ENCODE assay signal across 30 cellular contexts in genomic region chr1:234369033-234369430, GRCh38. TPM values are rescaled to one million over a fixed set of nuclear protein-coding genes. Genes with fewer than 3 reads are reported as not detected.
DNase-seq lines count a peak whose midpoint lies in the region; ATAC-seq, FAIRE-seq and TF ChIP-seq lines count a peak whose summit lies in the region.
"Had no signal": no experiment of that assay in that cellular context is flagged by ENCODE, and none has a peak within 500 bp of the region (broad histone marks: within the 10 kb centered on the region; RNA-seq: fewer than 3 reads in every experiment).

No MANE protein-coding gene starts in this region.

- H2AFZ ChIP-seq in GM23248 = peak overlapping the region; percentile 38; the same call in 1 of the 2 replicates
- no peak overlapping the region for H2AFZ ChIP-seq in keratinocyte (ENCODE audit: control insufficient read depth, low read length)

- H3K27me3 ChIP-seq in GM23248 (replicated peaks; ENCODE audit: insufficient read depth) (no peaks in the 10 kb centered on the region), keratinocyte (ENCODE audit: control insufficient read depth, extremely low read depth, insufficient read depth, low read length) (no peaks in the 10 kb centered on the region)
- H3K27me3 ChIP-seq: MG63, uterus had no signal

- H3K27me3 Mint-ChIP-seq in activated T-cell treated with anti-CD3 and anti-CD28 coated beads, Interleukin-2, amount 50 U/mL, for 4 hours (ENCODE audit: low read depth) = no peaks in the 10 kb centered on the region
- no peaks in the 10 kb centered on the region for H3K27me3 Mint-ChIP-seq in T-cell
- peaks cover 3% of the 10 kb centered on the region for H3K27me3 Mint-ChIP-seq in endothelial cell (ENCODE audit: unreplicated experiment)
- H3K27me3 Mint-ChIP-seq: activated CD8-positive, alpha-beta memory T cell treated with anti-CD3 and anti-CD28 coated beads, Interleukin-2, amount 10 ng/mL, durations not matched to agents 7 days and 5 days; activated naive CD8-positive, alpha-beta T cell had no signal

- no peaks in the 10 kb centered on the region for H3K36me3 Mint-ChIP-seq in activated T-cell treated with anti-CD3 and anti-CD28 coated beads, Interleukin-2, amount 50 U/mL, for 4 hours (ENCODE audit: insufficient read depth)
- no peaks in the 10 kb centered on the region for H3K36me3 Mint-ChIP-seq in T-cell
- H3K36me3 Mint-ChIP-seq in endothelial cell (ENCODE audit: low read depth, unreplicated experiment) = no peaks in the 10 kb centered on the region
- H3K36me3 Mint-ChIP-seq: activated naive CD8-positive, alpha-beta T cell; natural killer cell had no signal

- H3K9ac ChIP-seq in GM23248 (no peak overlapping the region), keratinocyte (ENCODE audit: control insufficient read depth, extremely low read depth, insufficient read depth, low read length) (no peak overlapping the region)

- dilution Hi-C loops in keratinocyte (cut with MboI; ENCODE audit: extremely low pct_ligation_motif_present, low sequenced_read_pairs) = no loop called here

- WGBS in GM23248 (ENCODE audit: low coverage in 1 of 2, low lambda C conversion rate in 2 of 2, missing lambda C conversion rate in 2 of 2), 2 experiments = 68 to 70% methylated on average over 3 of the region's 3 CpGs

- H3K36me3 ChIP-seq in GM23248 (ENCODE audit: low read depth) (no peaks in the 10 kb centered on the region), keratinocyte (ENCODE audit: control insufficient read depth in 2 of 2, extremely low read depth in 1 of 2, insufficient read depth in 2 of 2, low read length in 2 of 2) (no peaks in the 10 kb centered on the region)
- H3K36me3 ChIP-seq: MG63, thoracic aorta, uterus had no signal

- no peak for ATAC-seq in activated T-cell treated with anti-CD3 and anti-CD28 coated beads, Interleukin-2, amount 50 U/mL, for 4 hours
- ATAC-seq in T-cell (replicated peaks in 1 of 4) (no peak), HG02938 (IDR thresholded peaks at IDR 0.05; ENCODE audit: unreplicated experiment) (no peak), HG03097 (IDR thresholded peaks at IDR 0.05; ENCODE audit: low FRiP score, unreplicated experiment) (no peak)
- ATAC-seq: activated CD8-positive, alpha-beta memory T cell treated with anti-CD3 and anti-CD28 coated beads, Interleukin-2, amount 10 ng/mL, durations not matched to agents 7 days and 5 days; CD8-positive, alpha-beta T cell; left cardiac atrium; mucosa of descending colon; natural killer cell; Right ventricle myocardium inferior; stimulated activated naive B cell treated with anti-CD40 and anti-IgM and Interleukin-4, amounts not matched to agents 10 μg/mL and 1 μg/mL and 100 μg/mL, for 72 hours had no signal

- H3K9me3 ChIP-seq in GM23248 (ENCODE audit: low read depth) (no peaks in the 10 kb centered on the region), keratinocyte (ENCODE audit: control insufficient read depth, low read depth, low read length) (no peaks in the 10 kb centered on the region)
- H3K9me3 ChIP-seq: MG63, mucosa of descending colon, thoracic aorta, uterus had no signal

- H3K4me3 ChIP-seq in GM23248 (no peak overlapping the region), keratinocyte (ENCODE audit: control insufficient read depth in 2 of 3, extremely low read depth in 1 of 3, insufficient read depth in 2 of 3, low read depth in 1 of 3, low read length in 3 of 3) (no peak overlapping the region)
- H3K4me3 ChIP-seq: MG63, mucosa of descending colon, thoracic aorta, uterus had no signal

- no peak overlapping the region for H3K4me2 ChIP-seq in GM23248 (ENCODE audit: unreplicated experiment)
- H3K4me2 ChIP-seq in keratinocyte (ENCODE audit: control insufficient read depth, extremely low read depth, insufficient read depth, low read depth, low read length) = no peak overlapping the region

- POLR2A ChIA-PET in T-cell (lab: Charles Lee) = no interaction called here

- no peaks in the 10 kb centered on the region for H3K9me2 ChIP-seq in GM23248 (ENCODE audit: insufficient read depth)

- H3F3A ChIP-seq in GM23248 (ENCODE audit: insufficient read depth) = 0 out of 2 replicates have a peak, but pooled peaks cover 9% of the 10 kb centered on the region

- peak overlapping the region; percentile 42 for H3K4me3 Mint-ChIP-seq in activated T-cell treated with anti-CD3 and anti-CD28 coated beads, Interleukin-2, amount 50 U/mL, for 4 hours
- no peak overlapping the region for H3K4me3 Mint-ChIP-seq in T-cell
- H3K4me3 Mint-ChIP-seq in endothelial cell (ENCODE audit: unreplicated experiment) = no peak overlapping the region
- H3K4me3 Mint-ChIP-seq: activated CD8-positive, alpha-beta memory T cell treated with anti-CD3 and anti-CD28 coated beads, Interleukin-2, amount 10 ng/mL, durations not matched to agents 7 days and 5 days; activated naive CD8-positive, alpha-beta T cell; CD8-positive, alpha-beta T cell; natural killer cell; stimulated activated naive B cell treated with anti-CD40 and anti-IgM and Interleukin-4, amounts not matched to agents 10 μg/mL and 1 μg/mL and 100 μg/mL, for 72 hours had no signal

- no peak for FAIRE-seq in keratinocyte (lab: Jason Lieb, UNC)
- FAIRE-seq: A204.1, bronchial epithelial cell, endothelial cell of umbilical vein, GM18507, GM19239 had no signal

- in situ Hi-C loops in GM23248 (cut with MboI) = no loop called here

- H3K9me3 Mint-ChIP-seq in activated T-cell treated with anti-CD3 and anti-CD28 coated beads, Interleukin-2, amount 50 U/mL, for 4 hours = no peaks in the 10 kb centered on the region
- no peaks in the 10 kb centered on the region for H3K9me3 Mint-ChIP-seq in T-cell
- no peaks in the 10 kb centered on the region for H3K9me3 Mint-ChIP-seq in endothelial cell (ENCODE audit: unreplicated experiment)
- H3K9me3 Mint-ChIP-seq: CD8-positive, alpha-beta T cell; natural killer cell; stimulated activated naive B cell treated with anti-CD40 and anti-IgM and Interleukin-4, amounts not matched to agents 10 μg/mL and 1 μg/mL and 100 μg/mL, for 72 hours had no signal

- no peak for DNase-seq in activated T-cell treated with anti-CD3 and anti-CD28 coated beads, Interleukin-2, amount 50 U/mL, for 4 hours
- no peak for DNase-seq in activated T-cell treated with anti-CD3 and anti-CD28 coated beads for 4 hours
- no peak for DNase-seq in GM23248
- DNase-seq in T-cell = no peak
- DNase-seq in keratinocyte (ENCODE audit: low read depth, low spot score) = no peak
- no peak for DNase-seq in endothelial cell (ENCODE audit: low spot score)
- DNase-seq: aorta; CD8-positive, alpha-beta T cell; GOT3; KBM-7; left cardiac atrium; MG63; mucosa of descending colon; natural killer cell; NCI-H1930; NCI-H2171 treated with DMSO at 0.1 percent for 48 hours; NCI-H524; stimulated activated naive B cell treated with anti-CD40 and anti-IgM and Interleukin-4, amounts not matched to agents 10 μg/mL and 1 μg/mL and 100 μg/mL, for 72 hours; uterus had no signal

- no peaks in the 10 kb centered on the region for H3K9me1 ChIP-seq in keratinocyte (ENCODE audit: control insufficient read depth, extremely low read depth, insufficient read depth, low read length)

- H3K27ac Mint-ChIP-seq in T-cell (peak overlapping the region; percentile 45 to 65), endothelial cell (ENCODE audit: unreplicated experiment) (no peak overlapping the region)
- H3K27ac Mint-ChIP-seq: CD8-positive, alpha-beta T cell; natural killer cell; stimulated activated naive B cell treated with anti-CD40 and anti-IgM and Interleukin-4, amounts not matched to agents 10 μg/mL and 1 μg/mL and 100 μg/mL, for 72 hours had no signal

- no peak overlapping the region for H3K27ac ChIP-seq in GM23248
- H3K27ac ChIP-seq in keratinocyte (ENCODE audit: control insufficient read depth, insufficient read depth, low read length) = peak overlapping the region; percentile 84
- H3K27ac ChIP-seq: thoracic aorta, uterus had no signal

- H3K79me2 ChIP-seq in GM23248 (ENCODE audit: insufficient read depth) (peaks cover 11% of the 10 kb centered on the region), keratinocyte (ENCODE audit: control insufficient read depth, insufficient read depth, low read length) (peaks cover 10% of the 10 kb centered on the region)

- no peaks in the 10 kb centered on the region for H4K20me1 ChIP-seq in GM23248 (ENCODE audit: insufficient read depth)
- H4K20me1 ChIP-seq in keratinocyte (ENCODE audit: control insufficient read depth, extremely low read depth, insufficient read depth, low read length) = no peaks in the 10 kb centered on the region

- H3K4me1 ChIP-seq in GM23248 (ENCODE audit: insufficient read depth) (0 out of 2 replicates have a peak, but pooled peaks cover under 1% of the 10 kb centered on the region), keratinocyte (ENCODE audit: control insufficient read depth, extremely low read depth, insufficient read depth, low read length) (peaks cover 22% of the 10 kb centered on the region)
- H3K4me1 ChIP-seq: uterus had no signal

- CTCF ChIA-PET in T-cell (lab: Charles Lee) = no interaction called here

- TF ChIP-seq CTCF in keratinocyte (optimal IDR thresholded peaks at IDR 0.05 in 1 of 3, IDR thresholded peaks at IDR 0.05 in 1 of 3, conservative IDR thresholded peaks at IDR 0.05 in 1 of 3; ENCODE audit: extremely low read depth in 1 of 3, insufficient read depth in 2 of 3, low read length in 3 of 3) = no peak
- no peak for TF ChIP-seq CTCF in endothelial cell (IDR thresholded peaks at IDR 0.05; ENCODE audit: unreplicated experiment)

- peaks cover 38% of the 10 kb centered on the region for H3K4me1 Mint-ChIP-seq in activated T-cell treated with anti-CD3 and anti-CD28 coated beads, Interleukin-2, amount 50 U/mL, for 4 hours (ENCODE audit: low read depth)
- H3K4me1 Mint-ChIP-seq in T-cell (peaks cover 21 to 37% (median 25%) of the 10 kb centered on the region in 3 donors), endothelial cell (ENCODE audit: unreplicated experiment) (peaks cover 7% of the 10 kb centered on the region)

RNA-seq across cellular contexts. Expression of gene COA6, which starts 4.2 kb away (rescaled TPM):
- 10 to 100 TPM; 55.6 to 65.4 (median 62.8) TPM for total RNA-seq in activated T-cell treated with anti-CD3 and anti-CD28 coated beads, Interleukin-2, amount 50 U/mL, for 4 hours
- 5.4 and 28.3 TPM in 2 replicates for total RNA-seq in GM23248 (2014; rRNA removed; shearing (Covaris generic))
- polyA plus RNA-seq in GM23248 (2016; fragmentation: Nextera tagmentation; extraction: Ambion mirVana) (44.7 and 52.2 TPM in 2 replicates), keratinocyte (24.2 to 36.0 TPM (median 24.3 TPM) in 3 replicates)
- total RNA-seq in T-cell (10 to 100 TPM in 4 of 5 donors, 1 to 10 TPM in 1; 9.7 to 28.2 (median 21.8) TPM), endothelial cell (ENCODE audit: unreplicated experiment) (21.2 TPM)
- 25.3 TPM for polyA plus RNA-seq in keratinocyte (2011; ENCODE audit: low read depth)
- polyA plus RNA-seq in keratinocyte (2011; cell fraction: cytosol; rRNA removed) = 22.8 and 30.1 TPM in 2 replicates
- 8.4 and 13.8 TPM in 2 replicates for polyA plus RNA-seq in keratinocyte (2011; cell fraction: nucleus; rRNA removed)
- 42.6 and 52.1 TPM in 2 replicates for polyA plus RNA-seq in keratinocyte (2012; ENCODE audit: low replicate concordance)
- 2.9 to 5.0 TPM (median 3.8 TPM) in 3 replicates for polyA minus RNA-seq in keratinocyte
- polyA minus RNA-seq in keratinocyte (2011; cell fraction: cytosol; rRNA and poly(A)+ RNA removed) = 30.9 TPM
- polyA minus RNA-seq in keratinocyte (2011; cell fraction: nucleus; rRNA and poly(A)+ RNA removed) = 2.4 and 4.3 TPM in 2 replicates
